ENCODE assay signal across 20 cellular contexts in genomic region chr12:32809846-32810245, GRCh38.
"Had no signal": no experiment of that assay in that cellular context is flagged by ENCODE, and none has a peak within 500 bp of the region (broad histone marks: within the 10 kb centered on the region; RNA-seq: fewer than 3 reads in every experiment).

No MANE protein-coding gene starts in this region.

- H3K9me3 Mint-ChIP-seq: activated naive CD4-positive, alpha-beta T cell treated with anti-CD3 and anti-CD28 coated beads, Interleukin-2, amount 10 ng/mL, durations not matched to agents 7 days and 5 days had no signal

- H3K9me3 ChIP-seq: prostate gland, testis, transverse colon had no signal

- H3K4me1 ChIP-seq: foreskin keratinocyte, prostate gland, spleen, testis, transverse colon had no signal

- H3K4me3 ChIP-seq: esophagus muscularis mucosa, prostate gland, spleen, testis, transverse colon had no signal

- H3K4me3 Mint-ChIP-seq: activated CD4-positive, alpha-beta T cell treated with anti-CD3 and anti-CD28 coated beads for 36 hours; activated naive CD4-positive, alpha-beta T cell treated with anti-CD3 and anti-CD28 coated beads, Interleukin-2, amount 10 ng/mL, durations not matched to agents 7 days and 5 days; activated naive CD8-positive, alpha-beta T cell treated with anti-CD3 and anti-CD28 coated beads, Interleukin-2, amount 10 ng/mL, durations not matched to agents 7 days and 5 days; endodermal cell; memory B cell; nephron; T-cell had no signal

- H3K27me3 Mint-ChIP-seq: activated naive CD4-positive, alpha-beta T cell treated with anti-CD3 and anti-CD28 coated beads, Interleukin-2, amount 10 ng/mL, durations not matched to agents 7 days and 5 days had no signal

- H3K36me3 ChIP-seq: brain microvascular endothelial cell, prostate gland, spleen had no signal

- H3K27ac ChIP-seq: brain microvascular endothelial cell, esophagus muscularis mucosa, foreskin keratinocyte, prostate gland, spleen, testis, transverse colon had no signal

- H3K27me3 ChIP-seq: brain microvascular endothelial cell, esophagus muscularis mucosa, foreskin keratinocyte, spleen, testis, transverse colon had no signal

- H3K36me3 Mint-ChIP-seq: activated naive CD4-positive, alpha-beta T cell treated with anti-CD3 and anti-CD28 coated beads, Interleukin-2, amount 10 ng/mL, durations not matched to agents 7 days and 5 days; activated naive CD8-positive, alpha-beta T cell treated with anti-CD3 and anti-CD28 coated beads, Interleukin-2, amount 10 ng/mL, durations not matched to agents 7 days and 5 days; memory B cell; T-cell had no signal

- H3K4me1 Mint-ChIP-seq: activated CD4-positive, alpha-beta T cell treated with anti-CD3 and anti-CD28 coated beads for 36 hours; activated naive CD4-positive, alpha-beta T cell treated with anti-CD3 and anti-CD28 coated beads, Interleukin-2, amount 10 ng/mL, durations not matched to agents 7 days and 5 days; activated naive CD8-positive, alpha-beta T cell treated with anti-CD3 and anti-CD28 coated beads, Interleukin-2, amount 10 ng/mL, durations not matched to agents 7 days and 5 days; endodermal cell; memory B cell; T-cell had no signal

- H3K27ac Mint-ChIP-seq: activated CD4-positive, alpha-beta T cell treated with anti-CD3 and anti-CD28 coated beads for 36 hours; activated naive CD4-positive, alpha-beta T cell treated with anti-CD3 and anti-CD28 coated beads, Interleukin-2, amount 10 ng/mL, durations not matched to agents 7 days and 5 days; activated naive CD8-positive, alpha-beta T cell treated with anti-CD3 and anti-CD28 coated beads, Interleukin-2, amount 10 ng/mL, durations not matched to agents 7 days and 5 days; endodermal cell; memory B cell; nephron; T-cell had no signal

- ATAC-seq: activated CD4-positive, alpha-beta T cell treated with anti-CD3 and anti-CD28 coated beads for 36 hours; foreskin keratinocyte; T-cell had no signal

- DNase-seq: activated CD4-positive, alpha-beta T cell treated with anti-CD3 and anti-CD28 coated beads for 36 hours; activated CD4-positive, alpha-beta T cell treated with anti-CD3 and anti-CD28 coated beads, Interleukin-2, amount 50 U/mL, for 4 hours; activated CD4-positive, CD25-positive, alpha-beta regulatory T cell; activated gamma-delta T cell; activated naive CD4-positive, alpha-beta T cell treated with anti-CD3 and anti-CD28 coated beads, Interleukin-2, amount 10 ng/mL, durations not matched to agents 7 days and 5 days; activated naive CD8-positive, alpha-beta T cell treated with anti-CD3 and anti-CD28 coated beads, Interleukin-2, amount 10 ng/mL, durations not matched to agents 7 days and 5 days; brain microvascular endothelial cell; central memory CD4-positive, alpha-beta T cell; endodermal cell; foreskin keratinocyte; islet precursor cell; spleen; stimulated activated naive CD4-positive, alpha-beta T cell; T-cell; testis; transverse colon had no signal
